11 cellular contexts compared by ENCODE assay signal in genomic region chr1:36635284-36635683, GRCh38.
"Had no signal": no experiment of that assay in that cellular context is flagged by ENCODE, and none has a peak within 500 bp of the region (broad histone marks: within the 10 kb centered on the region; RNA-seq: fewer than 3 reads in every experiment).

No MANE protein-coding gene starts in this region.

- H3K4me3 ChIP-seq: GM23248, GM23338, HAP-1 had no signal

- H3K9me3 ChIP-seq: HAP-1 had no signal

- ATAC-seq: GM23338, HCT116 had no signal

- H2AFZ ChIP-seq: GM23248, GM23338 had no signal

- H3K36me3 ChIP-seq: HAP-1 had no signal

- H3K27ac ChIP-seq: GM23248 had no signal

- DNase-seq: GM23248, GOT3, H7, H9, HCEC 1CT, HFFc6 had no signal

- FAIRE-seq: H1, H54 had no signal

- H3K4me1 ChIP-seq: HAP-1 had no signal

- H3K4me2 ChIP-seq: GM23338 had no signal

- H3K9ac ChIP-seq: GM23248 had no signal
